Comparison of ENCODE assay signal across 22 cellular contexts in the genomic region with DNA sequence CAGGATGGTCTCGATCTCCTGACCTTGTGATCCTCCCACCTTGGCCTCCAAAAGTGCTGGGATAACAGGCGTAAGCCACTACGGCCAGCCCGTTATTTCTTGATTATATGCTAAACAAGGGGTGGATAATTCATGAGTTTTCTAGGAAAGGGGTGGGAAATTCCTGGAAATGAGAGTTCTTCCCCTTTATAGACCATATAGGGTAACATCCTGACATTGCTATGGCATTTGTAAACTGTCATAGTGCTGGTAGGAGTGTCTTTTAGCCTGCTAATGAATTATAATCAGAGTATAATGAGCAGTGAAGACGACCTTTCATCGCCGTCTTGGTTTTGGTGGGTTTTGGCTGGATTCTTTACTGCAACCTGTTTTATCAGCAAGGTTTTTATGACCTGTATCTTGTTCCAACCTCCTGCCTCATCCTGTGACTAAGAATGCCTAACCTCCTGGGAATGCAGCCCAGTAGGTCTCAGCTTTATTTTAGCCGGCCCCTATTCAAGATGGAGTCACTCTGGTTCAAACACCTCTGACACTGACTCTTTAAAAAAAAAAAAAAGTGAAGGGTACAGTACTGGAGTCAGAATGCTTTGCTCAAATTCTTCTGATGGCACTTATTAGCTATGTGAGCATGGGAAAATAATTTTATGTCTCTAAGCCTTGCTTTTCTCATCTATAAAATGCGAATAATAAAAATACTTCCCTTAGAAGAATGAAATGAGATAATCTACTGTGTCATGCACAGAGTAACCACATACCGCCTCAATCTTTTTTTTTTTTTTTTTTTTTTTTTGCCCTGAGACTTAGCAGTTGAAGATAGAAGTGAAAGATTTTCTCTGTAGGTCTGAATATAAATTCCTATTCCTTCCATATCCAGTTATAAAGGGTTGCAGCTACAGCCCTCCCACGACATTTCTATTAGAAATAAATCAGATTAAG. TPM values are rescaled to one million over a fixed set of nuclear protein-coding genes. Genes with fewer than 3 reads are reported as not detected.
DNase-seq lines count a peak whose midpoint lies in the region; ATAC-seq and TF ChIP-seq lines count a peak whose summit lies in the region.
"Had no signal": no experiment of that assay in that cellular context is flagged by ENCODE, and none has a peak within 500 bp of the region (broad histone marks: within the 10 kb centered on the region; RNA-seq: fewer than 3 reads in every experiment).

No MANE protein-coding gene starts in this region.

- CTCF ChIA-PET in BJ (lab: Yijun Ruan, JAX), result interaction anchor here (1.7 to 23.7 kb wide), 3 partner anchors 11 to 47 kb away, joined by 3 to 719 read pairs (median 4); no protein-coding TSS in a partner anchor

- DNase-seq in BJ (ENCODE audit: low read depth) (peak; percentile 29), M059J (ENCODE audit: low read depth) (peak; percentile 80), T1000 (lab: John Stamatoyannopoulos, UW) (peak; percentile 40), epithelial cell of esophagus (ENCODE audit: low read depth) (peak; percentile 63), left ventricle myocardium inferior (no peak), Peyer's patch (no peak)
- no peak for DNase-seq in activated CD4-positive, alpha-beta T cell treated with anti-CD3 and anti-CD28 coated beads for 48 hours
- DNase-seq: activated CD4-positive, alpha-beta T cell treated with anti-CD3 and anti-CD28 coated beads, Interleukin-2, amount 10 ng/mL, durations not matched to agents 7 days and 5 days; activated gamma-delta T cell; C1 segment of cervical spinal cord; central memory CD4-positive, alpha-beta T cell; HCEC 1CT; left colon; mucosa of descending colon; NCI-H1092 treated with DMSO at 0.1 percent for 48 hours; NCI-H2107; NCI-H524; SIG-M5; spleen had no signal

- H3K9me3 ChIP-seq in left ventricle myocardium inferior (replicated peaks) (no peaks in the 10 kb centered on the region), Peyer's patch (no peaks in the 10 kb centered on the region)
- H3K9me3 ChIP-seq: esophagus muscularis mucosa, mucosa of descending colon, spleen had no signal

- TF ChIP-seq CTCF in BJ (IDR thresholded peaks at IDR 0.05; ENCODE audit: insufficient read depth, low read depth, low read length) (no peak), epithelial cell of esophagus (IDR thresholded peaks at IDR 0.05; ENCODE audit: insufficient read depth, low read depth, low read length, missing control alignments) (no peak), left ventricle myocardium inferior (IDR thresholded peaks at IDR 0.05; ENCODE audit: borderline replicate concordance) (no peak), Peyer's patch (IDR thresholded peaks at IDR 0.05) (no peak)

- H3K36me3 ChIP-seq in BJ (ENCODE audit: control insufficient read depth, insufficient read depth, low read length), result no peaks in the 10 kb centered on the region
- H3K36me3 ChIP-seq in left ventricle myocardium inferior, result no peaks in the 10 kb centered on the region
- H3K36me3 ChIP-seq in Peyer's patch, result no peaks in the 10 kb centered on the region
- H3K36me3 ChIP-seq: esophagus muscularis mucosa, spleen had no signal

- POLR2A ChIA-PET in BJ (lab: Charles Lee), result interaction anchor here (0.6 kb wide), 1 partner anchor 1878 kb away, joined by 3 read pairs; no protein-coding TSS in a partner anchor

- no peak for ATAC-seq in HG02973 (IDR thresholded peaks at IDR 0.05; ENCODE audit: unreplicated experiment)
- ATAC-seq: left colon, mucosa of descending colon had no signal

- no peak overlapping the region for H3K4me3 ChIP-seq in BJ (ENCODE audit: low read depth, low read length)
- H3K4me3 ChIP-seq in epithelial cell of esophagus (ENCODE audit: low read length), result no peak overlapping the region
- no peak overlapping the region for H3K4me3 ChIP-seq in left ventricle myocardium inferior
- H3K4me3 ChIP-seq in Peyer's patch, result no peak overlapping the region
- H3K4me3 ChIP-seq: esophagus muscularis mucosa, mucosa of descending colon, spleen had no signal

- intact Hi-C loops in left ventricle myocardium inferior (cut with micrococcal nuclease), result no loop called here

- H3K4me1 ChIP-seq in left ventricle myocardium inferior (peaks cover 3% of the 10 kb centered on the region), Peyer's patch (peaks cover 0 to 4% (median 0%) of the 10 kb centered on the region in 4 donors)

- H3K27me3 ChIP-seq in BJ (ENCODE audit: control insufficient read depth, insufficient read depth, low read length) (no peaks in the 10 kb centered on the region; the same call in 1 of the 2 replicates), left ventricle myocardium inferior (ENCODE audit: low read depth) (no peaks in the 10 kb centered on the region), Peyer's patch (no peaks in the 10 kb centered on the region)

- TF ChIP-seq POLR2A in Peyer's patch (IDR thresholded peaks at IDR 0.05), result no peak

- H3K27ac ChIP-seq in left ventricle myocardium inferior (replicated peaks), result no peak overlapping the region
- no peak overlapping the region for H3K27ac ChIP-seq in Peyer's patch
- H3K27ac ChIP-seq: esophagus muscularis mucosa, spleen had no signal

RNA-seq across cellular contexts. Expression of gene CALCOCO2, which starts 5.1 kb away (rescaled TPM):
- 108 and 137 TPM in 2 replicates for polyA plus RNA-seq in BJ (2011; rRNA removed)
- polyA minus RNA-seq in BJ (2011; rRNA and poly(A)+ RNA removed), result 70.6 and 73.6 TPM in 2 replicates
- 48.9 and 65.2 TPM in 2 replicates for total RNA-seq in M059J (2014; rRNA removed; shearing (Covaris generic))
- total RNA-seq in left ventricle myocardium inferior (312 TPM), Peyer's patch (100 to 1,000 TPM; 124 to 334 (median 163) TPM)

RNA-seq across cellular contexts. Expression of gene TTLL6, which starts 8.7 kb away (rescaled TPM):
- 0.02 TPM in 1 of 2 replicates, not detected in the other for polyA plus RNA-seq in BJ (2011; rRNA removed)
- polyA minus RNA-seq in BJ (2011; rRNA and poly(A)+ RNA removed), result not detected in 2 replicates
- total RNA-seq in M059J (2014; rRNA removed; shearing (Covaris generic)), result 0.07 and 0.20 TPM in 2 replicates
- total RNA-seq in left ventricle myocardium inferior, result not detected
- 1 to 10 TPM in 3 of 4 donors, not detected in 1; 1.1 to 7.5 (median 1.5) TPM for total RNA-seq in Peyer's patch
- total RNA-seq: activated CD4-positive, alpha-beta T cell treated with anti-CD3 and anti-CD28 coated beads, Interleukin-2, amount 10 ng/mL, durations not matched to agents 7 days and 5 days; spleen; urinary bladder had no signal

Comparison
In these comparisons a context has a peak if more than half of its experiments do, and no peak if none do; other contexts are left out.
1. DNase-seq: peak in BJ (single experiment), M059J (single experiment), T1000 (single experiment) and epithelial cell of esophagus (single experiment); none in activated CD4-positive, alpha-beta T cell treated with anti-CD3 and anti-CD28 coated beads for 48 hours (single experiment), left ventricle myocardium inferior (single experiment) and Peyer's patch (0 of 3).